ENCODE assay signal across 1 cellular context in genomic region chr13:41193919-41194824, GRCh38.
TF ChIP-seq lines count a peak whose summit lies in the region.

TSS of gene KBTBD7 (minus strand) at chr13:41194569. CDS start at chr13:41194257, 312 bp downstream.

TF ChIP-seq in K562, 482 proteins besides CTCF, POLR2A, EP300 and RAD21 (continued from another document):
- peak; percentile 43 for TF ChIP-seq SMAD1 (IDR thresholded peaks at IDR 0.05; ENCODE audit: low read depth, low read length, partially characterized antibody)
- no peak for TF ChIP-seq NR2F6 (CRISPR knock-in tag; IDR thresholded peaks at IDR 0.05)
- TF ChIP-seq PHF8 (IDR thresholded peaks at IDR 0.05; ENCODE audit: borderline replicate concordance, low read length) = peak; percentile 84
- no peak for TF ChIP-seq ID3 (CRISPR knock-in tag; IDR thresholded peaks at IDR 0.05)
- peak; percentile 64; the same call in 1 of the 2 replicates for TF ChIP-seq ID3 (tag; IDR thresholded peaks at IDR 0.05)
- TF ChIP-seq KDM2B (CRISPR knock-in tag; IDR thresholded peaks at IDR 0.05) = no peak
- TF ChIP-seq NFIC (IDR thresholded peaks at IDR 0.05) = peak; percentile 56
- TF ChIP-seq KAT7 (CRISPR knock-in tag; IDR thresholded peaks at IDR 0.05; ENCODE audit: borderline replicate concordance) = 0 out of 2 replicates have a peak, but pooled peaks have one; percentile 44
- 0 out of 2 replicates have a peak, but pooled peaks have one; percentile 32 for TF ChIP-seq C11orf30 (IDR thresholded peaks at IDR 0.05; ENCODE audit: low read depth)
- peak; percentile 43; the same call in 1 of the 2 replicates for TF ChIP-seq SP1 (CRISPR knock-in tag; IDR thresholded peaks at IDR 0.05)
- TF ChIP-seq FOXK1 (CRISPR knock-in tag; IDR thresholded peaks at IDR 0.05; ENCODE audit: borderline replicate concordance) = 0 out of 2 replicates have a peak, but pooled peaks have one; percentile 40
- 0 out of 2 replicates have a peak, but pooled peaks have one; percentile 12 for TF ChIP-seq CREB1 (IDR thresholded peaks at IDR 0.05)
- no peak for TF ChIP-seq CREB1 (CRISPR knock-in tag; IDR thresholded peaks at IDR 0.05)
- TF ChIP-seq E2F3 (CRISPR knock-in tag; IDR thresholded peaks at IDR 0.05) = 0 out of 2 replicates have a peak, but pooled peaks have one; percentile 40
- TF ChIP-seq TCF3 (CRISPR knock-in tag; IDR thresholded peaks at IDR 0.05) = 0 out of 2 replicates have a peak, but pooled peaks have one; percentile 18
- TF ChIP-seq SREBF1 (IDR thresholded peaks at IDR 0.05; ENCODE audit: borderline replicate concordance, low read depth, low read length) = peak; percentile 50; the same call in 1 of the 2 replicates
- 0 out of 2 replicates have a peak, but pooled peaks have one; percentile 32 for TF ChIP-seq FOXP4 (CRISPR knock-in tag; IDR thresholded peaks at IDR 0.05; ENCODE audit: borderline replicate concordance)
